In the genomic region with DNA sequence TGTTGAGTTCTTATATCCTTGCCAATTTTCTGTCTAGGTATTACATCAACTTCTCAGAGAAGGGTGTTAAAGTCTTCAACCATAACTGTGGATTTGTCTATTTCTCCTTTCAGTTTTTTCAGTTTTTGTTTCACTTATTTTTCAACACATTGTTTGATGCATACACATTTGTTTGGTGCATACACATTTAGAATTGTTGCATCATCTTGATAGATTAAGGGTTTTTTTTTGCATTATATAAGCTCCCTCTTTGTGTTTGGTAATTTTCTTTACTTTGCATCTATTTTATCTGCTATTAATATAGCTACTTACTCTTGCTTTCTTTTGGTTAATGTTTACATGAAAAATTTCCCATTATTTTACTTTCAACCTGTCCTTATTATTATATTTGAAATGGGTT, we compare ENCODE assay signal across 34 cellular contexts.
"Had no signal": no experiment of that assay in that cellular context is flagged by ENCODE, and none has a peak within 500 bp of the region (broad histone marks: within the 10 kb centered on the region; RNA-seq: fewer than 3 reads in every experiment).

No MANE protein-coding gene starts in this region.

- H3K27me3 Mint-ChIP-seq: dendritic cell treated with granulocyte-macrophage colony-stimulating factor and Interleukin-4, amounts not matched to agents 40 ng/mL and 50 ng/mL, for 4 days; T-helper 17 cell had no signal

- H3K9me3 ChIP-seq: gastrocnemius medialis had no signal

- ATAC-seq: activated CD4-positive, CD25-positive, alpha-beta regulatory T cell treated with anti-CD3 and anti-CD28 coated beads, Interleukin-2, amount 50 U/mL, for 24 hours; activated CD8-positive, alpha-beta T cell treated with anti-CD3 and anti-CD28 coated beads for 36 hours; activated T-cell treated with anti-CD3 and anti-CD28 coated beads, Interleukin-2, amount 50 U/mL, for 4 hours; activated T-helper 17 cell treated with anti-CD3 and anti-CD28 coated beads, Interleukin-2, amount 50 U/mL, for 72 hours; esophagus mucosa; gastrocnemius medialis; heart left ventricle; T-helper 17 cell had no signal

- H3K27me3 ChIP-seq: brain microvascular endothelial cell, dorsolateral prefrontal cortex, gastrocnemius medialis, heart left ventricle had no signal

- H3K4me1 ChIP-seq: gastrocnemius medialis had no signal

- H3K9me3 Mint-ChIP-seq: activated CD8-positive, alpha-beta T cell treated with anti-CD3 and anti-CD28 coated beads for 36 hours; activated T-cell treated with anti-CD3 and anti-CD28 coated beads, Interleukin-2, amount 50 U/mL, for 4 hours; activated T-helper 17 cell treated with anti-CD3 and anti-CD28 coated beads, Interleukin-2, amount 50 U/mL, for 72 hours; central memory CD8-positive, alpha-beta T cell; dendritic cell treated with granulocyte-macrophage colony-stimulating factor and Interleukin-4, amounts not matched to agents 40 ng/mL and 50 ng/mL, for 4 days; T-helper 2 cell treated with Interferon-gamma antibody and Interleukin-4, amounts not matched to agents 5 μg/mL and 100 μg/mL, for 36 hours had no signal

- H3K36me3 ChIP-seq: brain microvascular endothelial cell, gastrocnemius medialis, heart left ventricle, WERI-Rb-1 had no signal

- H3K4me3 ChIP-seq: coronary artery, dorsolateral prefrontal cortex, gastrocnemius medialis, heart left ventricle had no signal

- H3K27ac Mint-ChIP-seq: activated B cell treated with CpG ODN at 0.5 μM for 24 hours; activated CD8-positive, alpha-beta T cell treated with anti-CD3 and anti-CD28 coated beads for 36 hours; activated naive CD8-positive, alpha-beta T cell; activated T-helper 17 cell treated with anti-CD3 and anti-CD28 coated beads, Interleukin-2, amount 50 U/mL, for 72 hours; dendritic cell treated with granulocyte-macrophage colony-stimulating factor and Interleukin-4, amounts not matched to agents 40 ng/mL and 50 ng/mL, for 4 days; endodermal cell; T-helper 17 cell; T-helper 2 cell treated with Interferon-gamma antibody and Interleukin-4, amounts not matched to agents 5 μg/mL and 100 μg/mL, for 36 hours had no signal

- H3K27ac ChIP-seq: brain microvascular endothelial cell, coronary artery, dorsolateral prefrontal cortex, gastrocnemius medialis, heart left ventricle, WERI-Rb-1 had no signal

- H3K4me3 Mint-ChIP-seq: activated B cell treated with CpG ODN at 0.5 μM for 24 hours; activated CD8-positive, alpha-beta T cell treated with anti-CD3 and anti-CD28 coated beads for 36 hours; activated naive CD8-positive, alpha-beta T cell; activated T-cell treated with anti-CD3 and anti-CD28 coated beads, Interleukin-2, amount 50 U/mL, for 4 hours; activated T-helper 17 cell treated with anti-CD3 and anti-CD28 coated beads, Interleukin-2, amount 50 U/mL, for 72 hours; central memory CD8-positive, alpha-beta T cell; dendritic cell treated with granulocyte-macrophage colony-stimulating factor and Interleukin-4, amounts not matched to agents 40 ng/mL and 50 ng/mL, for 4 days; endodermal cell; T-helper 17 cell; T-helper 2 cell treated with Interferon-gamma antibody and Interleukin-4, amounts not matched to agents 5 μg/mL and 100 μg/mL, for 36 hours had no signal

- H3K36me3 Mint-ChIP-seq: activated naive CD8-positive, alpha-beta T cell had no signal

- DNase-seq: activated B cell treated with CpG ODN at 0.5 μM for 24 hours; activated CD4-positive, alpha-beta T cell treated with anti-CD3 and anti-CD28 coated beads for 48 hours; activated CD4-positive, alpha-beta T cell treated with anti-CD3 and anti-CD28 coated beads, Interleukin-2, amount 50 U/mL, for 1 hour; activated CD4-positive, alpha-beta T cell treated with anti-CD3 and anti-CD28 coated beads, Interleukin-2, amount 50 U/mL, for 48 hours; activated CD8-positive, alpha-beta memory T cell treated with anti-CD3 and anti-CD28 coated beads for 24 hours; activated CD8-positive, alpha-beta T cell treated with anti-CD3 and anti-CD28 coated beads for 36 hours; activated effector memory CD4-positive, alpha-beta T cell treated with Interleukin-2 at 50 U/mL for 16 hours; activated gamma-delta T cell treated with Interleukin-2 at 50 U/mL for 16 hours; activated naive CD4-positive, alpha-beta T cell treated with anti-CD3 and anti-CD28 coated beads, Interleukin-2, amount 50 U/mL, for 16 hours; activated naive CD4-positive, alpha-beta T cell treated with Interleukin-2 at 50 U/mL for 16 hours; activated T-cell treated with anti-CD3 and anti-CD28 coated beads, Interleukin-2, amount 50 U/mL, for 4 hours; amniotic stem cell; anterior cingulate cortex; brain microvascular endothelial cell; dorsolateral prefrontal cortex; effector memory CD4-positive, alpha-beta T cell; endodermal cell; foreskin fibroblast; gastrocnemius medialis; glutamatergic neuron; heart left ventricle; T-helper 17 cell; T1000; WERI-Rb-1 had no signal

- FAIRE-seq: astrocyte, bronchial epithelial cell had no signal

- H3K4me1 Mint-ChIP-seq: activated B cell treated with CpG ODN at 0.5 μM for 24 hours; activated T-helper 17 cell treated with anti-CD3 and anti-CD28 coated beads, Interleukin-2, amount 50 U/mL, for 72 hours; central memory CD8-positive, alpha-beta T cell; endodermal cell; T-helper 17 cell had no signal
